8 cellular contexts compared by ENCODE assay signal in genomic region chr12:79934309-79935020, GRCh38. TPM values are rescaled to one million over a fixed set of nuclear protein-coding genes. Genes with fewer than 3 reads are reported as not detected.
DNase-seq lines count a peak whose midpoint lies in the region; ATAC-seq and TF ChIP-seq lines count a peak whose summit lies in the region.

No MANE protein-coding gene starts in this region.

- POLR2A ChIA-PET in AG04449 (lab: Yijun Ruan, JAX) (interaction anchor here (0.7 to 1.3 kb wide), 3 partner anchors 9 to 232 kb away, joined by 3 read pairs; no protein-coding TSS in a partner anchor), PC-3 (lab: Charles Lee; ENCODE audit: unreplicated experiment) (interaction anchor here (0.6 kb wide), 2 partner anchors 84 to 107 kb away, joined by 3 to 7 read pairs; no protein-coding TSS in a partner anchor)

- H3K9ac ChIP-seq in PC-3 (ENCODE audit: low read length): peak overlapping the region; percentile 91

- H3K27me3 Mint-ChIP-seq in activated naive CD8-positive, alpha-beta T cell treated with anti-CD3 and anti-CD28 coated beads for 36 hours: no peaks in the 10 kb centered on the region

- no peaks in the 10 kb centered on the region for H3K9me3 ChIP-seq in PC-3 (ENCODE audit: low read length)
- no peaks in the 10 kb centered on the region for H3K9me3 ChIP-seq in heart left ventricle
- H3K9me3 ChIP-seq in prostate gland: no peaks in the 10 kb centered on the region

- intact Hi-C loops in PC-3 (cut with micrococcal nuclease): loop anchor here (1.0 to 10.0 kb wide), 7 partner anchors 48 to 510 kb away; no protein-coding TSS in a partner anchor
- intact Hi-C loops in heart left ventricle (cut with DNase I): loop anchor here in 9 of 10 donors (1.0 to 10.0 kb wide), 16 partner anchors 47 to 380 kb away; partner anchors contain the start of gene PAWR (in 1 of the 9)
- intact Hi-C loops in prostate gland (cut with DNase I): loop anchor here (2.0 to 5.0 kb wide), 3 partner anchors 118 to 252 kb away; partner anchors contain the start of gene PAWR

- H3K4me3 Mint-ChIP-seq in activated naive CD8-positive, alpha-beta T cell treated with anti-CD3 and anti-CD28 coated beads for 36 hours: peak overlapping the region; percentile 98

- peak overlapping the region; percentile 86 for H2AFZ ChIP-seq in PC-3 (ENCODE audit: low read length)

- H3K9me2 ChIP-seq in PC-3 (replicated peaks; ENCODE audit: low read length): no peaks in the 10 kb centered on the region

- BruUV-seq in PC-3 (replicated peaks; lab: Mats Ljungman, UMichigan): TSS peak; percentile 60

- H3K4me2 ChIP-seq in PC-3 (ENCODE audit: low read length): peak overlapping the region; percentile 91

- H4K20me1 ChIP-seq in PC-3 (ENCODE audit: low read length): peaks cover 25% of the 10 kb centered on the region

- H3K79me2 ChIP-seq in PC-3 (ENCODE audit: low read length): peaks cover 72% of the 10 kb centered on the region

- CTCF ChIA-PET in AG04449 (lab: Yijun Ruan, JAX) (interaction anchor here (1.5 to 1.7 kb wide), 3 partner anchors 14 to 263 kb away, joined by 3 to 8 read pairs (median 5); no protein-coding TSS in a partner anchor), PC-3 (lab: Charles Lee) (no interaction called here)

- peaks cover 1% of the 10 kb centered on the region for H3K36me3 Mint-ChIP-seq in activated naive CD8-positive, alpha-beta T cell treated with anti-CD3 and anti-CD28 coated beads for 36 hours

- H3K36me3 ChIP-seq in PC-3 (ENCODE audit: low read depth, low read length) (no peaks in the 10 kb centered on the region), heart left ventricle (no peaks in the 10 kb centered on the region), prostate gland (no peaks in the 10 kb centered on the region)

- 0 to 1% (median 0%) methylated on average over 44 to 52 of the region's 52 CpGs for WGBS in heart left ventricle, 4 donors
- under 1% methylated on average over 47 of the region's 52 CpGs for WGBS in prostate gland

- H3K9me3 Mint-ChIP-seq in activated naive CD8-positive, alpha-beta T cell treated with anti-CD3 and anti-CD28 coated beads for 36 hours: no peaks in the 10 kb centered on the region

- no peak for DNase-seq in AG04449 (ENCODE audit: low read depth, low spot score)
- no peak for DNase-seq in PC-3
- peak; percentile 67 for DNase-seq in activated naive CD8-positive, alpha-beta T cell treated with anti-CD3 and anti-CD28 coated beads for 36 hours
- peak in 4 of 5 donors; percentile 58 to 78 (median 62) for DNase-seq in heart left ventricle
- peak; percentile 35 for DNase-seq in prostate gland (ENCODE audit: low spot score)
- no peak for DNase-seq in DMS114 treated with DMSO at 0.1 percent for 48 hours (lab: John Stamatoyannopoulos, UW; ENCODE audit: unreplicated experiment)

- peak overlapping the region; percentile 92 for H3K4me3 ChIP-seq in AG04449 (ENCODE audit: low read depth, low read length)
- peak overlapping the region; percentile 95 for H3K4me3 ChIP-seq in PC-3 (ENCODE audit: low read length)
- peak overlapping the region; percentile 65 to 98 (median 90) for H3K4me3 ChIP-seq in heart left ventricle
- peak overlapping the region; percentile 92 to 94 for H3K4me3 ChIP-seq in prostate gland

- H3K27ac ChIP-seq in PC-3 (ENCODE audit: low read length): peak overlapping the region; percentile 73
- peak overlapping the region; percentile 95 to 99 (median 97) for H3K27ac ChIP-seq in heart left ventricle
- H3K27ac ChIP-seq in prostate gland: peak overlapping the region; percentile 94 to 96

- H3K27me3 ChIP-seq in PC-3 (ENCODE audit: low read length) (no peaks in the 10 kb centered on the region), heart left ventricle (no peaks in the 10 kb centered on the region), prostate gland (replicated peaks; ENCODE audit: insufficient read depth) (no peaks in the 10 kb centered on the region)

- TF ChIP-seq CTCF in AG04449 (IDR thresholded peaks at IDR 0.05; ENCODE audit: insufficient read depth, low read length, missing control alignments) (no peak), PC-3 (conservative IDR thresholded peaks at IDR 0.05; ENCODE audit: low read depth, low read length) (no peak), heart left ventricle (IDR thresholded peaks at IDR 0.05) (no peak), prostate gland (IDR thresholded peaks at IDR 0.05) (no peak)

- H3K4me1 Mint-ChIP-seq in activated naive CD8-positive, alpha-beta T cell treated with anti-CD3 and anti-CD28 coated beads for 36 hours: peaks cover 26% of the 10 kb centered on the region

- H3F3A ChIP-seq in PC-3 (ENCODE audit: low read length, unreplicated experiment): no peaks in the 10 kb centered on the region

- H3K4me1 ChIP-seq in PC-3 (ENCODE audit: insufficient read depth, low read length): peaks cover 19% of the 10 kb centered on the region
- peaks cover 0 to 53% (median 38%) of the 10 kb centered on the region in 12 donors for H3K4me1 ChIP-seq in heart left ventricle
- H3K4me1 ChIP-seq in prostate gland (replicated peaks): no peaks in the 10 kb centered on the region

- ATAC-seq in GM18511 (IDR thresholded peaks at IDR 0.05; ENCODE audit: unreplicated experiment) (peak; percentile 28), HG03095 (IDR thresholded peaks at IDR 0.05; ENCODE audit: unreplicated experiment) (peak; percentile 21), PC-3 (peak; percentile 20), heart left ventricle (peak; percentile 9 to 50 (median 46))

- peak overlapping the region; percentile 99 for H3K27ac Mint-ChIP-seq in activated naive CD8-positive, alpha-beta T cell treated with anti-CD3 and anti-CD28 coated beads for 36 hours

- TF ChIP-seq POLR2A in heart left ventricle (IDR thresholded peaks at IDR 0.05) (no peak), prostate gland (IDR thresholded peaks at IDR 0.05) (no peak)

RNA-seq across cellular contexts. Expression of gene PPP1R12A, which starts 0.4 kb away (rescaled TPM):
- total RNA-seq in PC-3 (2014; rRNA removed) (43.2 and 67.5 TPM in 2 replicates), heart left ventricle (10 to 100 TPM; 42.3 to 77.8 (median 54.9) TPM), prostate gland (10 to 100 TPM; 68.7 to 86.9 TPM)
- 10 to 100 TPM; 58.6 to 63.4 TPM for total RNA-seq in activated naive CD8-positive, alpha-beta T cell treated with anti-CD3 and anti-CD28 coated beads for 36 hours
- 10 to 100 TPM; 16.8 to 20.0 TPM for polyA plus RNA-seq in heart left ventricle

Comparison
In these comparisons a context has a peak if more than half of its experiments do, and no peak if none do; other contexts are left out.
1. DNase-seq: peak in activated naive CD8-positive, alpha-beta T cell treated with anti-CD3 and anti-CD28 coated beads for 36 hours (single experiment), heart left ventricle (4 of 5) and prostate gland (single experiment); none in AG04449 (single experiment), PC-3 (single experiment) and DMS114 treated with DMSO at 0.1 percent for 48 hours (single experiment).
2. Peak in every context shown above with its lines, with median percentiles within 50 percentile points of each other: H3K4me3 ChIP-seq, ATAC-seq and H3K27ac ChIP-seq.